Comparison of ENCODE assay signal across 8 cellular contexts in genomic region chr9:131382850-131383729, GRCh38. TPM values are rescaled to one million over a fixed set of nuclear protein-coding genes. Genes with fewer than 3 reads are reported as not detected.
DNase-seq lines count a peak whose midpoint lies in the region; ATAC-seq, FAIRE-seq and TF ChIP-seq lines count a peak whose summit lies in the region.

No MANE protein-coding gene starts in this region.

- no peaks in the 10 kb centered on the region for H3K36me3 ChIP-seq in cardiac muscle cell

- FAIRE-seq in A204.1 (lab: Jason Lieb, UNC), result peak; percentile 94

- ATAC-seq in SK-N-SH treated with all-trans-retinoic acid at 6 μM for 48 hours (peak; percentile 98), GM21381 (IDR thresholded peaks at IDR 0.05; ENCODE audit: unreplicated experiment) (no peak), GM18870 (IDR thresholded peaks at IDR 0.05; ENCODE audit: unreplicated experiment) (no peak)

- peak; percentile 97 for DNase-seq in LHCN-M2 (ENCODE audit: low read depth)
- DNase-seq in cardiac muscle cell (ENCODE audit: low read depth in 1 of 2, low spot score in 1 of 2), result peak; percentile 84 to 93
- peak; percentile 89 for DNase-seq in retinal pigment epithelial cell (ENCODE audit: low read depth)
- no peak for DNase-seq in activated CD4-positive, CD25-positive, alpha-beta regulatory T cell treated with anti-CD3 and anti-CD28 coated beads, Interleukin-2, amount 50 U/mL, for 72 hours

- no peaks in the 10 kb centered on the region for H3K27me3 ChIP-seq in cardiac muscle cell

- peak overlapping the region; percentile 99 for H3K27ac ChIP-seq in cardiac muscle cell

- H3K4me1 ChIP-seq in cardiac muscle cell (ENCODE audit: low read depth), result peaks cover 21% of the 10 kb centered on the region

- H3K4me3 ChIP-seq in cardiac muscle cell (no peak overlapping the region), retinal pigment epithelial cell (ENCODE audit: low read length) (no peak overlapping the region)

- H3K9me3 ChIP-seq in cardiac muscle cell (ENCODE audit: low read depth), result no peaks in the 10 kb centered on the region

- no peak for TF ChIP-seq CTCF in cardiac muscle cell (IDR thresholded peaks at IDR 0.05; ENCODE audit: low read depth, low read length)
- TF ChIP-seq CTCF in retinal pigment epithelial cell (conservative IDR thresholded peaks at IDR 0.05; ENCODE audit: low read depth, low read length), result no peak

TF ChIP-seq in SK-N-SH treated with all-trans-retinoic acid at 6 μM for 48 hours, 23 proteins besides CTCF, POLR2A, EP300 and RAD21:
- TF ChIP-seq SNAI2 (CRISPR knock-in tag; IDR thresholded peaks at IDR 0.05) (peak; percentile 96), RARB (CRISPR knock-in tag; IDR thresholded peaks at IDR 0.05) (no peak)

RNA-seq across cellular contexts. Expression of gene PRRC2B, which starts 10.8 kb away (rescaled TPM):
- total RNA-seq in LHCN-M2 (2014; rRNA removed) (58.5 and 63.5 TPM in 2 replicates), cardiac muscle cell (166 and 259 TPM in 2 replicates)
- polyA plus RNA-seq in LHCN-M2 (2012), result 66.0 TPM
- polyA plus RNA-seq in cardiac muscle cell, result 71.1 and 112 TPM in 2 replicates
